ENCODE assay signal across 34 cellular contexts in the genomic region with DNA sequence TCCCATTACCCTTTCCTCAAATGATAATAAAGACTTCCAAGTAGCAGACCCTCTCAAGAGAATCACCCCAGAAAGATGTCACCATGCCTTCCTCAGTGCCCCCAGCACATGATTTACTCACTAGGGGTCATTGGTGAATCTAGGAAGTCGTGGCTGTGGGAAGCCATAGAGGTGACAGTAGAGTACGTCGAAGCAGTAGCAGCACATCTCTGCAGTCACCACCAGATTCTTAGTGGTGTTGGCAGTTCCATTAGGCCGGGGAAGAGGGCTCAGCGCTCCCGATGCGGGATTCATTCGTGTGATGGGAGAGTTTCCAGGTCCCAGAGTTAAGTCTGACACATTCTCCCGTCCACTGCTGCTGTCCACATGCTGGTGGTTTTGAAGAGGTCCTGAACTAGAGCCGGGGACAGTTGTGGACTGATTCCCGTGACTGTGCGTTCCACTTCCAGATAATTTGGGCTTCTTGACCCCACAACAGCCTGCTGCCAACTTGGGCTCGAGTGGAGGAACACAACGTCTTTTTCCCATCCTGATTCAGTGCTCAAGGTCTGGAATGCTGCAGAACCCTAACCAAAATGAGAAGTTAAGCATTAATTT. TPM values are rescaled to one million over a fixed set of nuclear protein-coding genes. Genes with fewer than 3 reads are reported as not detected.
A peak's percentile ranks its signal among the peaks of the same experiment; 100 is the strongest.
DNase-seq lines count a peak whose midpoint lies in the region; ATAC-seq and TF ChIP-seq lines count a peak whose summit lies in the region.
"Had no signal": no experiment of that assay in that cellular context is flagged by ENCODE, and none has a peak within 500 bp of the region (broad histone marks: within the 10 kb centered on the region; RNA-seq: fewer than 3 reads in every experiment).

No MANE protein-coding gene starts in this region.

- H3K4me3 Mint-ChIP-seq in activated naive CD4-positive, alpha-beta T cell treated with anti-CD3 and anti-CD28 coated beads, Interleukin-2, amount 50 U/mL, for 24 hours, result no peak overlapping the region
- H3K4me3 Mint-ChIP-seq in activated naive CD4-positive, alpha-beta T cell treated with anti-CD3 and anti-CD28 coated beads for 36 hours, result no peak overlapping the region
- H3K4me3 Mint-ChIP-seq in endothelial cell (ENCODE audit: unreplicated experiment), result peak overlapping the region; percentile 7
- H3K4me3 Mint-ChIP-seq: activated CD4-positive, alpha-beta T cell treated with anti-CD3 and anti-CD28 coated beads, Interleukin-2, amount 10 ng/mL, durations not matched to agents 7 days and 5 days; natural killer cell had no signal

- H3K4me3 ChIP-seq in right cardiac atrium (ENCODE audit: low read length) (no peak overlapping the region), testis (no peak overlapping the region)
- H3K4me3 ChIP-seq: A549, colonic mucosa, GM12878, lower lobe of right lung, MG63, ovary, SJSA1, thoracic aorta, vagina had no signal

- H3K4me1 Mint-ChIP-seq in activated naive CD4-positive, alpha-beta T cell treated with anti-CD3 and anti-CD28 coated beads, Interleukin-2, amount 50 U/mL, for 24 hours, result peaks cover 63% of the 10 kb centered on the region
- H3K4me1 Mint-ChIP-seq in activated naive CD4-positive, alpha-beta T cell treated with anti-CD3 and anti-CD28 coated beads for 36 hours (ENCODE audit: low read depth), result peaks cover 30% of the 10 kb centered on the region
- peaks cover 4% of the 10 kb centered on the region for H3K4me1 Mint-ChIP-seq in endothelial cell (ENCODE audit: unreplicated experiment)

- 48% methylated on average over 14 of the region's 14 CpGs for WGBS in right cardiac atrium
- 45 to 53% methylated on average over 12 to 14 of the region's 14 CpGs for WGBS in testis, 2 donors

- no peaks in the 10 kb centered on the region for H3K9me3 ChIP-seq in right cardiac atrium (ENCODE audit: control insufficient read depth, low read length)
- H3K9me3 ChIP-seq in testis, result no peaks in the 10 kb centered on the region
- H3K9me3 ChIP-seq: A549, colonic mucosa, lower lobe of right lung, MG63, ovary, SJSA1, thoracic aorta, vagina had no signal

- DNase-seq in activated naive CD4-positive, alpha-beta T cell treated with anti-CD3 and anti-CD28 coated beads for 36 hours, result no peak
- DNase-seq in endothelial cell (ENCODE audit: low spot score), result no peak
- peak in 1 of 3 donors; percentile 65 for DNase-seq in right cardiac atrium
- DNase-seq in testis, result peak; percentile 72
- no peak for DNase-seq in activated CD4-positive, alpha-beta T cell treated with anti-CD3 and anti-CD28 coated beads for 1 hour
- DNase-seq: activated CD4-positive, alpha-beta T cell treated with anti-CD3 and anti-CD28 coated beads, Interleukin-2, amount 10 ng/mL, durations not matched to agents 7 days and 5 days; activated naive CD8-positive, alpha-beta T cell treated with anti-CD3 and anti-CD28 coated beads, Interleukin-2, amount 10 ng/mL, durations not matched to agents 7 days and 5 days; AML-193; aorta; colonic mucosa; DMS153; effector CD4-positive, alpha-beta T cell; glutamatergic neuron; lower lobe of right lung; MG63; natural killer cell; NCI-H1105; NCI-H187 treated with DMSO at 0.1 percent for 48 hours; NCI-H2171; retina; stimulated activated CD4-positive, alpha-beta T cell treated with anti-CD3 and anti-CD28 coated beads, Interleukin-1b, Interleukin-23, amount 100 ng/mL, for 48 hours; stimulated activated naive CD8-positive, alpha-beta T cell treated with anti-CD3 and anti-CD28 coated beads, Interleukin-15, Interleukin-2, amounts not matched to agents 100 U/mL and 50 U/mL, for 24 hours; T1000; WERI-Rb-1 had no signal

- no peaks in the 10 kb centered on the region for H3K36me3 ChIP-seq in testis (ENCODE audit: low read depth, missing control alignments)
- H3K36me3 ChIP-seq: ovary had no signal

- peaks cover 14% of the 10 kb centered on the region for H3K36me3 Mint-ChIP-seq in activated naive CD4-positive, alpha-beta T cell treated with anti-CD3 and anti-CD28 coated beads, Interleukin-2, amount 50 U/mL, for 24 hours
- H3K36me3 Mint-ChIP-seq in activated naive CD4-positive, alpha-beta T cell treated with anti-CD3 and anti-CD28 coated beads for 36 hours (ENCODE audit: low read depth), result peaks cover 24% of the 10 kb centered on the region
- H3K36me3 Mint-ChIP-seq in endothelial cell (ENCODE audit: low read depth, unreplicated experiment), result peaks cover 38% of the 10 kb centered on the region
- H3K36me3 Mint-ChIP-seq: natural killer cell had no signal

- no peak for TF ChIP-seq POLR2A in testis (IDR thresholded peaks at IDR 0.05)

- H3K9me3 Mint-ChIP-seq in activated naive CD4-positive, alpha-beta T cell treated with anti-CD3 and anti-CD28 coated beads, Interleukin-2, amount 50 U/mL, for 24 hours, result no peaks in the 10 kb centered on the region
- no peaks in the 10 kb centered on the region for H3K9me3 Mint-ChIP-seq in activated naive CD4-positive, alpha-beta T cell treated with anti-CD3 and anti-CD28 coated beads for 36 hours
- H3K9me3 Mint-ChIP-seq in endothelial cell (ENCODE audit: unreplicated experiment), result no peaks in the 10 kb centered on the region
- H3K9me3 Mint-ChIP-seq: activated CD4-positive, alpha-beta T cell treated with anti-CD3 and anti-CD28 coated beads, Interleukin-2, amount 10 ng/mL, durations not matched to agents 7 days and 5 days; activated naive CD8-positive, alpha-beta T cell treated with anti-CD3 and anti-CD28 coated beads, Interleukin-2, amount 10 ng/mL, durations not matched to agents 7 days and 5 days; natural killer cell had no signal

- no peaks in the 10 kb centered on the region for H3K27me3 Mint-ChIP-seq in activated naive CD4-positive, alpha-beta T cell treated with anti-CD3 and anti-CD28 coated beads, Interleukin-2, amount 50 U/mL, for 24 hours
- H3K27me3 Mint-ChIP-seq in activated naive CD4-positive, alpha-beta T cell treated with anti-CD3 and anti-CD28 coated beads for 36 hours (ENCODE audit: low read depth), result no peaks in the 10 kb centered on the region
- H3K27me3 Mint-ChIP-seq in endothelial cell (ENCODE audit: unreplicated experiment), result peaks cover 2% of the 10 kb centered on the region
- H3K27me3 Mint-ChIP-seq: activated CD4-positive, alpha-beta T cell treated with anti-CD3 and anti-CD28 coated beads, Interleukin-2, amount 10 ng/mL, durations not matched to agents 7 days and 5 days; activated naive CD8-positive, alpha-beta T cell treated with anti-CD3 and anti-CD28 coated beads, Interleukin-2, amount 10 ng/mL, durations not matched to agents 7 days and 5 days had no signal

- no peaks in the 10 kb centered on the region for H3K27me3 ChIP-seq in right cardiac atrium (ENCODE audit: control insufficient read depth, insufficient read depth)
- H3K27me3 ChIP-seq in testis, result no peaks in the 10 kb centered on the region
- H3K27me3 ChIP-seq: colonic mucosa, MG63, ovary, SJSA1, vagina had no signal

- H3K27ac ChIP-seq in right cardiac atrium (ENCODE audit: low read length) (peak overlapping the region; percentile 55), testis (peak overlapping the region; percentile 19 to 79)
- H3K27ac ChIP-seq: A549, colonic mucosa, KMS-11, lower lobe of right lung, ovary, SJSA1, thoracic aorta, vagina, WERI-Rb-1 had no signal

- ATAC-seq in right cardiac atrium, result peak; percentile 62 to 88
- no peak for ATAC-seq in HG03095 (IDR thresholded peaks at IDR 0.05; ENCODE audit: unreplicated experiment)
- ATAC-seq in HG03457 (IDR thresholded peaks at IDR 0.05; ENCODE audit: unreplicated experiment), result no peak
- ATAC-seq: A549 had no signal

- peak overlapping the region; percentile 60 for H3K27ac Mint-ChIP-seq in activated naive CD4-positive, alpha-beta T cell treated with anti-CD3 and anti-CD28 coated beads, Interleukin-2, amount 50 U/mL, for 24 hours
- H3K27ac Mint-ChIP-seq in activated naive CD4-positive, alpha-beta T cell treated with anti-CD3 and anti-CD28 coated beads for 36 hours, result no peak overlapping the region
- H3K27ac Mint-ChIP-seq in endothelial cell (ENCODE audit: unreplicated experiment), result no peak overlapping the region

- H3K4me1 ChIP-seq in right cardiac atrium (ENCODE audit: control insufficient read depth, insufficient read depth, low read length) (peaks cover 14% of the 10 kb centered on the region), testis (peaks cover 25% of the 10 kb centered on the region)
- H3K4me1 ChIP-seq: colonic mucosa had no signal

- intact Hi-C loops in activated naive CD4-positive, alpha-beta T cell treated with anti-CD3 and anti-CD28 coated beads for 36 hours (cut with micrococcal nuclease), result no loop called here
- intact Hi-C loops in right cardiac atrium (cut with DNase I) (no loop called here), testis (cut with DNase I; ENCODE audit: low total_unique reads) (no loop called here)

- CTCF ChIA-PET in activated naive CD4-positive, alpha-beta T cell treated with anti-CD3 and anti-CD28 coated beads for 36 hours (lab: Charles Lee), result no interaction called here

- TF ChIP-seq CTCF in endothelial cell (IDR thresholded peaks at IDR 0.05; ENCODE audit: unreplicated experiment) (no peak), testis (IDR thresholded peaks at IDR 0.05) (no peak)

RNA-seq across cellular contexts. Expression of gene AMMECR1L, which starts 12.0 kb away (rescaled TPM):
- 10 to 100 TPM; 12.7 to 13.1 TPM for total RNA-seq in activated naive CD4-positive, alpha-beta T cell treated with anti-CD3 and anti-CD28 coated beads for 36 hours
- 26.3 TPM for total RNA-seq in endothelial cell (ENCODE audit: unreplicated experiment)
- total RNA-seq in right cardiac atrium, result 10 to 100 TPM in 3 of 4 donors, 1 to 10 TPM in 1; 9.8 to 12.1 (median 10.7) TPM
- 5.4 TPM for polyA plus RNA-seq in right cardiac atrium
- total RNA-seq in testis, result 10 to 100 TPM; 34.1 to 35.8 TPM
- polyA plus RNA-seq in testis (ENCODE audit: insufficient read depth, low read depth, low replicate concordance), result 31.5 TPM

RNA-seq across cellular contexts. Expression of gene POLR2D, which starts 15.8 kb away (rescaled TPM):
- total RNA-seq in activated naive CD4-positive, alpha-beta T cell treated with anti-CD3 and anti-CD28 coated beads for 36 hours, result 10 to 100 TPM; 67.6 to 70.8 TPM
- total RNA-seq in endothelial cell (ENCODE audit: unreplicated experiment) (24.4 TPM), right cardiac atrium (10 to 100 TPM; 16.1 to 22.1 (median 20.9) TPM), testis (10 to 100 TPM; 49.1 to 75.4 TPM)
- polyA plus RNA-seq in right cardiac atrium (10.7 TPM), testis (ENCODE audit: insufficient read depth, low read depth, low replicate concordance) (160 TPM)

Comparison
In these comparisons a context has a peak if more than half of its experiments do, and no peak if none do; other contexts are left out.
1. ATAC-seq: peak in right cardiac atrium (2 of 2); none in HG03095 (single experiment) and HG03457 (single experiment).